Comparison of ENCODE assay signal across 9 cellular contexts in genomic region chr22:49656291-49656851, GRCh38.
DNase-seq lines count a peak whose midpoint lies in the region; ATAC-seq, FAIRE-seq and TF ChIP-seq lines count a peak whose summit lies in the region.
"Had no signal": no experiment of that assay in that cellular context is flagged by ENCODE, and none has a peak within 500 bp of the region (broad histone marks: within the 10 kb centered on the region; RNA-seq: fewer than 3 reads in every experiment).

No MANE protein-coding gene starts in this region.

- intact Hi-C loops in Right ventricle myocardium inferior (cut with DNase I): no loop called here
- intact Hi-C loops in cardiac septum (cut with DNase I): no loop called here
- intact Hi-C loops in activated T-helper 2 cell treated with anti-CD3 and anti-CD28 coated beads, Interferon-gamma antibody, Interleukin-2, Interleukin-4, amounts not matched to agents 10 μg/mL and 5 μg/mL and 100 μg/mL, durations not matched to agents 14 hours and 24 hours and 36 hours (cut with micrococcal nuclease): no loop called here
- intact Hi-C loops in uterus (cut with DNase I; ENCODE audit: low total_unique reads): no loop called here

- ATAC-seq in Right ventricle myocardium inferior: no peak

- DNase-seq in Right ventricle myocardium inferior (ENCODE audit: missing footprints) (peak; percentile 62), cardiac septum (ENCODE audit: low spot score) (no peak), uterus (no peak), mucosa of gallbladder (ENCODE audit: low spot score) (no peak), urothelium cell line (ENCODE audit: low spot score) (no peak), GM19238 (ENCODE audit: insufficient read length, low spot score) (no peak)
- no peak for DNase-seq in activated T-helper 2 cell treated with anti-CD3 and anti-CD28 coated beads, Interferon-gamma antibody, Interleukin-2, Interleukin-4, amounts not matched to agents 10 μg/mL and 5 μg/mL and 100 μg/mL, durations not matched to agents 14 hours and 24 hours and 36 hours (ENCODE audit: low spot score)

- H3K27ac ChIP-seq in muscle layer of duodenum (ENCODE audit: low read length): no peak overlapping the region
- peak overlapping the region; percentile 39 to 63 for H3K27ac ChIP-seq in uterus

- no peak for TF ChIP-seq CTCF in uterus (IDR thresholded peaks at IDR 0.05)

- H3K9me3 ChIP-seq in muscle layer of duodenum (ENCODE audit: control insufficient read depth in 1 of 2, low read length in 2 of 2): no peaks in the 10 kb centered on the region
- H3K9me3 ChIP-seq in uterus: no peaks in the 10 kb centered on the region

- no peaks in the 10 kb centered on the region for H3K9me3 Mint-ChIP-seq in activated T-helper 2 cell treated with anti-CD3 and anti-CD28 coated beads, Interferon-gamma antibody, Interleukin-2, Interleukin-4, amounts not matched to agents 10 μg/mL and 5 μg/mL and 100 μg/mL, durations not matched to agents 14 hours and 24 hours and 36 hours

- peaks cover 17% of the 10 kb centered on the region for H3K4me1 Mint-ChIP-seq in activated T-helper 2 cell treated with anti-CD3 and anti-CD28 coated beads, Interferon-gamma antibody, Interleukin-2, Interleukin-4, amounts not matched to agents 10 μg/mL and 5 μg/mL and 100 μg/mL, durations not matched to agents 14 hours and 24 hours and 36 hours (ENCODE audit: low read depth)

- H3K4me3 ChIP-seq in muscle layer of duodenum (ENCODE audit: low read depth in 1 of 2, low read length in 2 of 2): peak overlapping the region; percentile 40 to 44
- H3K4me3 ChIP-seq in uterus: peak overlapping the region; percentile 22 to 33

- H3K27me3 Mint-ChIP-seq in activated T-helper 2 cell treated with anti-CD3 and anti-CD28 coated beads, Interferon-gamma antibody, Interleukin-2, Interleukin-4, amounts not matched to agents 10 μg/mL and 5 μg/mL and 100 μg/mL, durations not matched to agents 14 hours and 24 hours and 36 hours (ENCODE audit: low read depth): no peaks in the 10 kb centered on the region

- no peak overlapping the region for H3K27ac Mint-ChIP-seq in activated T-helper 2 cell treated with anti-CD3 and anti-CD28 coated beads, Interferon-gamma antibody, Interleukin-2, Interleukin-4, amounts not matched to agents 10 μg/mL and 5 μg/mL and 100 μg/mL, durations not matched to agents 14 hours and 24 hours and 36 hours

- TF ChIP-seq POLR2A in uterus (IDR thresholded peaks at IDR 0.05): no peak

- H3K4me1 ChIP-seq in muscle layer of duodenum (ENCODE audit: control insufficient read depth in 1 of 2, insufficient read depth in 2 of 2, low read length in 2 of 2) (no peaks in the 10 kb centered on the region), uterus (no peaks in the 10 kb centered on the region)

- H3K36me3 ChIP-seq in muscle layer of duodenum (ENCODE audit: control insufficient read depth in 1 of 2, insufficient read depth in 2 of 2, low read length in 2 of 2) (no peaks in the 10 kb centered on the region), uterus (no peaks in the 10 kb centered on the region)

- no peaks in the 10 kb centered on the region for H3K27me3 ChIP-seq in muscle layer of duodenum (ENCODE audit: low read depth, low read length)
- H3K27me3 ChIP-seq in uterus: no peaks in the 10 kb centered on the region

- FAIRE-seq in urothelium cell line (lab: Jason Lieb, UNC): no peak
- FAIRE-seq: keratinocyte had no signal

- peak overlapping the region; percentile 93 for H3K4me3 Mint-ChIP-seq in activated T-helper 2 cell treated with anti-CD3 and anti-CD28 coated beads, Interferon-gamma antibody, Interleukin-2, Interleukin-4, amounts not matched to agents 10 μg/mL and 5 μg/mL and 100 μg/mL, durations not matched to agents 14 hours and 24 hours and 36 hours (ENCODE audit: low read depth)

- peaks cover 34% of the 10 kb centered on the region for H3K36me3 Mint-ChIP-seq in activated T-helper 2 cell treated with anti-CD3 and anti-CD28 coated beads, Interferon-gamma antibody, Interleukin-2, Interleukin-4, amounts not matched to agents 10 μg/mL and 5 μg/mL and 100 μg/mL, durations not matched to agents 14 hours and 24 hours and 36 hours (ENCODE audit: low read depth)
